ENCODE assay signal across 1 cellular context in the genomic region with DNA sequence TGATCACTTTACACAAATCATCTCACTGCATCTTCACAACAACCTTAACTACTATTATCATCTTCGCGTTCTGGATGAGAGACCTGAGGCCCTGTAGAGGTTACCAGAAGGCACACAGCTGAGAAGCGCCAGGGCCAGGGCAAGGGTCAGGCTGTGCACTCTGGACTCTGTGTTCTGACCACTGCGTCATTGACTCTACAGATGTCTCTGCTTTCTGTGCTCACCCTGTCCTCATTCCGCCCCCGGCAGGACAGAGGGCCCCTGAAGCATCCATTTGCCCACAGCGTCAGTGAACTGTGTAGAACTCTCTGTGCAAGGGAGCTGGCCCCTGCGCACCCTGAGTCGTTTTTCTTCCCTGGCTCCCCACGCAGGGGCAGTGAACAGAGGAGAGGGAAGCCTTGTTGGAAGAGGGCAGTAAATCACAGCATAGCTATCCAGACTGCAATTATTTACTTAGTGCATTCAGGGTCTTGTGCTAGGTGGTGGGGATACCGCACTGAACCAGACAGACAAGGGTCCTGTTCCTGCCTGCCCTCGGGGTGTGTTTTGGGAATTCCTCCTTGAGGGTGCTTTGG.
TF ChIP-seq lines count a peak whose summit lies in the region.

No MANE protein-coding gene starts in this region.

TF ChIP-seq in HepG2, 621 proteins besides CTCF, POLR2A, EP300 and RAD21 (continued from another document and continues in another):
- TF ChIP-seq ATM (IDR thresholded peaks at IDR 0.05; ENCODE audit: borderline replicate concordance) (no peak), HNF4A (CRISPR knock-in tag; IDR thresholded peaks at IDR 0.05) (peak; percentile 94), RXRB (CRISPR knock-in tag; IDR thresholded peaks at IDR 0.05; ENCODE audit: borderline replicate concordance) (peak; percentile 87), ISX (CRISPR knock-in tag; conservative IDR thresholded peaks at IDR 0.05) (no peak), SUZ12 (IDR thresholded peaks at IDR 0.05; ENCODE audit: low read depth, low read length) (no peak), NPAS2 (CRISPR knock-in tag; IDR thresholded peaks at IDR 0.05; ENCODE audit: borderline replicate concordance) (no peak), ZNF878 (CRISPR knock-in tag; IDR thresholded peaks at IDR 0.05) (no peak), ZNF10 (CRISPR knock-in tag; IDR thresholded peaks at IDR 0.05; ENCODE audit: borderline replicate concordance, low read depth) (no peak), ZNF256 (CRISPR knock-in tag; conservative IDR thresholded peaks at IDR 0.05) (no peak), KDM5B (CRISPR knock-in tag; IDR thresholded peaks at IDR 0.05; ENCODE audit: borderline replicate concordance) (no peak), KLF11 (CRISPR knock-in tag; IDR thresholded peaks at IDR 0.05) (no peak), SMYD3 (CRISPR knock-in tag; IDR thresholded peaks at IDR 0.05) (no peak), ZFP82 (CRISPR knock-in tag; IDR thresholded peaks at IDR 0.05; ENCODE audit: borderline replicate concordance) (no peak), ZNF274 (CRISPR knock-in tag; IDR thresholded peaks at IDR 0.05) (no peak), NCOA2 (CRISPR knock-in tag; IDR thresholded peaks at IDR 0.05) (0 out of 2 replicates have a peak, but pooled peaks have one; percentile 24), NKX3-1 (CRISPR knock-in tag; IDR thresholded peaks at IDR 0.05) (no peak), ZNF484 (CRISPR knock-in tag; IDR thresholded peaks at IDR 0.05; ENCODE audit: borderline replicate concordance, low read depth) (no peak), KDM4B (CRISPR knock-in tag; IDR thresholded peaks at IDR 0.05) (no peak), ZNF777 (CRISPR knock-in tag; IDR thresholded peaks at IDR 0.05) (no peak), CCAR2 (optimal IDR thresholded peaks at IDR 0.05; ENCODE audit: low read depth, low read length) (no peak), ESRRA (CRISPR knock-in tag; IDR thresholded peaks at IDR 0.05; ENCODE audit: low read depth) (peak; percentile 79; the same call in 1 of the 2 replicates), KMT2A (CRISPR knock-in tag; IDR thresholded peaks at IDR 0.05) (no peak), ELF3 (CRISPR knock-in tag; IDR thresholded peaks at IDR 0.05) (no peak; the same call in 1 of the 2 replicates), ZSCAN31 (CRISPR knock-in tag; IDR thresholded peaks at IDR 0.05; ENCODE audit: low read depth) (no peak), SNAPC2 (CRISPR knock-in tag; IDR thresholded peaks at IDR 0.05) (no peak), MXD4 (CRISPR knock-in tag; IDR thresholded peaks at IDR 0.05) (no peak), HHEX (CRISPR knock-in tag; IDR thresholded peaks at IDR 0.05) (no peak), MATR3 (CRISPR knock-in tag; IDR thresholded peaks at IDR 0.05) (no peak), ZSCAN21 (CRISPR knock-in tag; IDR thresholded peaks at IDR 0.05; ENCODE audit: borderline replicate concordance) (peak; percentile 56; the same call in 1 of the 2 replicates), FLYWCH1 (CRISPR knock-in tag; IDR thresholded peaks at IDR 0.05) (no peak)
- TF ChIP-seq, protein P1, sequence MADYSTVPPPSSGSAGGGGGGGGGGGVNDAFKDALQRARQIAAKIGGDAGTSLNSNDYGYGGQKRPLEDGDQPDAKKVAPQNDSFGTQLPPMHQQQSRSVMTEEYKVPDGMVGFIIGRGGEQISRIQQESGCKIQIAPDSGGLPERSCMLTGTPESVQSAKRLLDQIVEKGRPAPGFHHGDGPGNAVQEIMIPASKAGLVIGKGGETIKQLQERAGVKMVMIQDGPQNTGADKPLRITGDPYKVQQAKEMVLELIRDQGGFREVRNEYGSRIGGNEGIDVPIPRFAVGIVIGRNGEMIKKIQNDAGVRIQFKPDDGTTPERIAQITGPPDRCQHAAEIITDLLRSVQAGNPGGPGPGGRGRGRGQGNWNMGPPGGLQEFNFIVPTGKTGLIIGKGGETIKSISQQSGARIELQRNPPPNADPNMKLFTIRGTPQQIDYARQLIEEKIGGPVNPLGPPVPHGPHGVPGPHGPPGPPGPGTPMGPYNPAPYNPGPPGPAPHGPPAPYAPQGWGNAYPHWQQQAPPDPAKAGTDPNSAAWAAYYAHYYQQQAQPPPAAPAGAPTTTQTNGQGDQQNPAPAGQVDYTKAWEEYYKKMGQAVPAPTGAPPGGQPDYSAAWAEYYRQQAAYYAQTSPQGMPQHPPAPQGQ (CRISPR knock-in tag; IDR thresholded peaks at IDR 0.05; ENCODE audit: borderline replicate concordance), result no peak
- TF ChIP-seq, protein P2, sequence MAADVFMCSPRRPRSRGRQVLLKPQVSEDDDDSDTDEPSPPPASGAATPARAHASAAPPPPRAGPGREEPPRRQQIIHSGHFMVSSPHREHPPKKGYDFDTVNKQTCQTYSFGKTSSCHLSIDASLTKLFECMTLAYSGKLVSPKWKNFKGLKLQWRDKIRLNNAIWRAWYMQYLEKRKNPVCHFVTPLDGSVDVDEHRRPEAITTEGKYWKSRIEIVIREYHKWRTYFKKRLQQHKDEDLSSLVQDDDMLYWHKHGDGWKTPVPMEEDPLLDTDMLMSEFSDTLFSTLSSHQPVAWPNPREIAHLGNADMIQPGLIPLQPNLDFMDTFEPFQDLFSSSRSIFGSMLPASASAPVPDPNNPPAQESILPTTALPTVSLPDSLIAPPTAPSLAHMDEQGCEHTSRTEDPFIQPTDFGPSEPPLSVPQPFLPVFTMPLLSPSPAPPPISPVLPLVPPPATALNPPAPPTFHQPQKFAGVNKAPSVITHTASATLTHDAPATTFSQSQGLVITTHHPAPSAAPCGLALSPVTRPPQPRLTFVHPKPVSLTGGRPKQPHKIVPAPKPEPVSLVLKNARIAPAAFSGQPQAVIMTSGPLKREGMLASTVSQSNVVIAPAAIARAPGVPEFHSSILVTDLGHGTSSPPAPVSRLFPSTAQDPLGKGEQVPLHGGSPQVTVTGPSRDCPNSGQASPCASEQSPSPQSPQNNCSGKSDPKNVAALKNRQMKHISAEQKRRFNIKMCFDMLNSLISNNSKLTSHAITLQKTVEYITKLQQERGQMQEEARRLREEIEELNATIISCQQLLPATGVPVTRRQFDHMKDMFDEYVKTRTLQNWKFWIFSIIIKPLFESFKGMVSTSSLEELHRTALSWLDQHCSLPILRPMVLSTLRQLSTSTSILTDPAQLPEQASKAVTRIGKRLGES (CRISPR knock-in tag; IDR thresholded peaks at IDR 0.05; ENCODE audit: borderline replicate concordance), result no peak
- TF ChIP-seq, protein P3, sequence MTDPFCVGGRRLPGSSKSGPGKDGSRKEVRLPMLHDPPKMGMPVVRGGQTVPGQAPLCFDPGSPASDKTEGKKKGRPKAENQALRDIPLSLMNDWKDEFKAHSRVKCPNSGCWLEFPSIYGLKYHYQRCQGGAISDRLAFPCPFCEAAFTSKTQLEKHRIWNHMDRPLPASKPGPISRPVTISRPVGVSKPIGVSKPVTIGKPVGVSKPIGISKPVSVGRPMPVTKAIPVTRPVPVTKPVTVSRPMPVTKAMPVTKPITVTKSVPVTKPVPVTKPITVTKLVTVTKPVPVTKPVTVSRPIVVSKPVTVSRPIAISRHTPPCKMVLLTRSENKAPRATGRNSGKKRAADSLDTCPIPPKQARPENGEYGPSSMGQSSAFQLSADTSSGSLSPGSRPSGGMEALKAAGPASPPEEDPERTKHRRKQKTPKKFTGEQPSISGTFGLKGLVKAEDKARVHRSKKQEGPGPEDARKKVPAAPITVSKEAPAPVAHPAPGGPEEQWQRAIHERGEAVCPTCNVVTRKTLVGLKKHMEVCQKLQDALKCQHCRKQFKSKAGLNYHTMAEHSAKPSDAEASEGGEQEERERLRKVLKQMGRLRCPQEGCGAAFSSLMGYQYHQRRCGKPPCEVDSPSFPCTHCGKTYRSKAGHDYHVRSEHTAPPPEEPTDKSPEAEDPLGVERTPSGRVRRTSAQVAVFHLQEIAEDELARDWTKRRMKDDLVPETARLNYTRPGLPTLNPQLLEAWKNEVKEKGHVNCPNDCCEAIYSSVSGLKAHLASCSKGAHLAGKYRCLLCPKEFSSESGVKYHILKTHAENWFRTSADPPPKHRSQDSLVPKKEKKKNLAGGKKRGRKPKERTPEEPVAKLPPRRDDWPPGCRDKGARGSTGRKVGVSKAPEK (CRISPR knock-in tag; IDR thresholded peaks at IDR 0.05; ENCODE audit: borderline replicate concordance), result no peak
- TF ChIP-seq, protein P4, sequence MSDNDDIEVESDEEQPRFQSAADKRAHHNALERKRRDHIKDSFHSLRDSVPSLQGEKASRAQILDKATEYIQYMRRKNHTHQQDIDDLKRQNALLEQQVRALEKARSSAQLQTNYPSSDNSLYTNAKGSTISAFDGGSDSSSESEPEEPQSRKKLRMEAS (IDR thresholded peaks at IDR 0.05), result no peak
- TF ChIP-seq, protein P5, sequence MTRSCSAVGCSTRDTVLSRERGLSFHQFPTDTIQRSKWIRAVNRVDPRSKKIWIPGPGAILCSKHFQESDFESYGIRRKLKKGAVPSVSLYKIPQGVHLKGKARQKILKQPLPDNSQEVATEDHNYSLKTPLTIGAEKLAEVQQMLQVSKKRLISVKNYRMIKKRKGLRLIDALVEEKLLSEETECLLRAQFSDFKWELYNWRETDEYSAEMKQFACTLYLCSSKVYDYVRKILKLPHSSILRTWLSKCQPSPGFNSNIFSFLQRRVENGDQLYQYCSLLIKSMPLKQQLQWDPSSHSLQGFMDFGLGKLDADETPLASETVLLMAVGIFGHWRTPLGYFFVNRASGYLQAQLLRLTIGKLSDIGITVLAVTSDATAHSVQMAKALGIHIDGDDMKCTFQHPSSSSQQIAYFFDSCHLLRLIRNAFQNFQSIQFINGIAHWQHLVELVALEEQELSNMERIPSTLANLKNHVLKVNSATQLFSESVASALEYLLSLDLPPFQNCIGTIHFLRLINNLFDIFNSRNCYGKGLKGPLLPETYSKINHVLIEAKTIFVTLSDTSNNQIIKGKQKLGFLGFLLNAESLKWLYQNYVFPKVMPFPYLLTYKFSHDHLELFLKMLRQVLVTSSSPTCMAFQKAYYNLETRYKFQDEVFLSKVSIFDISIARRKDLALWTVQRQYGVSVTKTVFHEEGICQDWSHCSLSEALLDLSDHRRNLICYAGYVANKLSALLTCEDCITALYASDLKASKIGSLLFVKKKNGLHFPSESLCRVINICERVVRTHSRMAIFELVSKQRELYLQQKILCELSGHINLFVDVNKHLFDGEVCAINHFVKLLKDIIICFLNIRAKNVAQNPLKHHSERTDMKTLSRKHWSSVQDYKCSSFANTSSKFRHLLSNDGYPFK (CRISPR knock-in tag; IDR thresholded peaks at IDR 0.05; ENCODE audit: borderline replicate concordance), result no peak
- TF ChIP-seq, protein P6, sequence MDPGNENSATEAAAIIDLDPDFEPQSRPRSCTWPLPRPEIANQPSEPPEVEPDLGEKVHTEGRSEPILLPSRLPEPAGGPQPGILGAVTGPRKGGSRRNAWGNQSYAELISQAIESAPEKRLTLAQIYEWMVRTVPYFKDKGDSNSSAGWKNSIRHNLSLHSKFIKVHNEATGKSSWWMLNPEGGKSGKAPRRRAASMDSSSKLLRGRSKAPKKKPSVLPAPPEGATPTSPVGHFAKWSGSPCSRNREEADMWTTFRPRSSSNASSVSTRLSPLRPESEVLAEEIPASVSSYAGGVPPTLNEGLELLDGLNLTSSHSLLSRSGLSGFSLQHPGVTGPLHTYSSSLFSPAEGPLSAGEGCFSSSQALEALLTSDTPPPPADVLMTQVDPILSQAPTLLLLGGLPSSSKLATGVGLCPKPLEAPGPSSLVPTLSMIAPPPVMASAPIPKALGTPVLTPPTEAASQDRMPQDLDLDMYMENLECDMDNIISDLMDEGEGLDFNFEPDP (CRISPR knock-in tag; conservative IDR thresholded peaks at IDR 0.05), result no peak
- TF ChIP-seq, protein P7, sequence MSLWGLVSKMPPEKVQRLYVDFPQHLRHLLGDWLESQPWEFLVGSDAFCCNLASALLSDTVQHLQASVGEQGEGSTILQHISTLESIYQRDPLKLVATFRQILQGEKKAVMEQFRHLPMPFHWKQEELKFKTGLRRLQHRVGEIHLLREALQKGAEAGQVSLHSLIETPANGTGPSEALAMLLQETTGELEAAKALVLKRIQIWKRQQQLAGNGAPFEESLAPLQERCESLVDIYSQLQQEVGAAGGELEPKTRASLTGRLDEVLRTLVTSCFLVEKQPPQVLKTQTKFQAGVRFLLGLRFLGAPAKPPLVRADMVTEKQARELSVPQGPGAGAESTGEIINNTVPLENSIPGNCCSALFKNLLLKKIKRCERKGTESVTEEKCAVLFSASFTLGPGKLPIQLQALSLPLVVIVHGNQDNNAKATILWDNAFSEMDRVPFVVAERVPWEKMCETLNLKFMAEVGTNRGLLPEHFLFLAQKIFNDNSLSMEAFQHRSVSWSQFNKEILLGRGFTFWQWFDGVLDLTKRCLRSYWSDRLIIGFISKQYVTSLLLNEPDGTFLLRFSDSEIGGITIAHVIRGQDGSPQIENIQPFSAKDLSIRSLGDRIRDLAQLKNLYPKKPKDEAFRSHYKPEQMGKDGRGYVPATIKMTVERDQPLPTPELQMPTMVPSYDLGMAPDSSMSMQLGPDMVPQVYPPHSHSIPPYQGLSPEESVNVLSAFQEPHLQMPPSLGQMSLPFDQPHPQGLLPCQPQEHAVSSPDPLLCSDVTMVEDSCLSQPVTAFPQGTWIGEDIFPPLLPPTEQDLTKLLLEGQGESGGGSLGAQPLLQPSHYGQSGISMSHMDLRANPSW (CRISPR knock-in tag; IDR thresholded peaks at IDR 0.05; ENCODE audit: borderline replicate concordance), result no peak
- TF ChIP-seq, protein P8, sequence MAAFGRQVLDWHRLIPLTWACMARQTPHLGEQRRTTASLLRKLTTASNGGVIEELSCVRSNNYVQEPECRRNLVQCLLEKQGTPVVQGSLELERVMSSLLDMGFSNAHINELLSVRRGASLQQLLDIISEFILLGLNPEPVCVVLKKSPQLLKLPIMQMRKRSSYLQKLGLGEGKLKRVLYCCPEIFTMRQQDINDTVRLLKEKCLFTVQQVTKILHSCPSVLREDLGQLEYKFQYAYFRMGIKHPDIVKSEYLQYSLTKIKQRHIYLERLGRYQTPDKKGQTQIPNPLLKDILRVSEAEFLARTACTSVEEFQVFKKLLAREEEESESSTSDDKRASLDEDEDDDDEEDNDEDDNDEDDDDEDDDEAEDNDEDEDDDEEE (CRISPR knock-in tag; IDR thresholded peaks at IDR 0.05), result no peak
- TF ChIP-seq, protein P9, sequence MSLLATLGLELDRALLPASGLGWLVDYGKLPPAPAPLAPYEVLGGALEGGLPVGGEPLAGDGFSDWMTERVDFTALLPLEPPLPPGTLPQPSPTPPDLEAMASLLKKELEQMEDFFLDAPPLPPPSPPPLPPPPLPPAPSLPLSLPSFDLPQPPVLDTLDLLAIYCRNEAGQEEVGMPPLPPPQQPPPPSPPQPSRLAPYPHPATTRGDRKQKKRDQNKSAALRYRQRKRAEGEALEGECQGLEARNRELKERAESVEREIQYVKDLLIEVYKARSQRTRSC (CRISPR knock-in tag; IDR thresholded peaks at IDR 0.05; ENCODE audit: low read depth), result no peak
- TF ChIP-seq, protein P10, sequence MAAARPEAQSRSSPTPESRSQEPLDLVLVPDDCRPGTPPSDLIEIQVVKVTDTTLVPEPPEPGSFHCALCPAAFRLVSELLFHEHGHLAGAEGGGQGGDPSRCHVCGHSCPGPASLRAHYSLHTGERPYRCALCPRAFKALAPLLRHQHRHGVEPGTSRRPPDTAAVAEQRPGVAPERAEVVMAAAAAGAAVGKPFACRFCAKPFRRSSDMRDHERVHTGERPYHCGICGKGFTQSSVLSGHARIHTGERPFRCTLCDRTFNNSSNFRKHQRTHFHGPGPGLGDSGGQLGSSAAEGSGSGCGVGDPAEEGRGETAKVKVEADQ (CRISPR knock-in tag; IDR thresholded peaks at IDR 0.05; ENCODE audit: borderline replicate concordance), result no peak
- TF ChIP-seq, protein P11, sequence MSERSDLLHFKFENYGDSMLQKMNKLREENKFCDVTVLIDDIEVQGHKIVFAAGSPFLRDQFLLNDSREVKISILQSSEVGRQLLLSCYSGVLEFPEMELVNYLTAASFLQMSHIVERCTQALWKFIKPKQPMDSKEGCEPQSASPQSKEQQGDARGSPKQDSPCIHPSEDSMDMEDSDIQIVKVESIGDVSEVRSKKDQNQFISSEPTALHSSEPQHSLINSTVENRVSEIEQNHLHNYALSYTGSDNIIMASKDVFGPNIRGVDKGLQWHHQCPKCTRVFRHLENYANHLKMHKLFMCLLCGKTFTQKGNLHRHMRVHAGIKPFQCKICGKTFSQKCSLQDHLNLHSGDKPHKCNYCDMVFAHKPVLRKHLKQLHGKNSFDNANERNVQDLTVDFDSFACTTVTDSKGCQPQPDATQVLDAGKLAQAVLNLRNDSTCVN (CRISPR knock-in tag; IDR thresholded peaks at IDR 0.05; ENCODE audit: borderline replicate concordance), result no peak
